Comparison of ENCODE assay signal across 30 cellular contexts in the genomic region with DNA sequence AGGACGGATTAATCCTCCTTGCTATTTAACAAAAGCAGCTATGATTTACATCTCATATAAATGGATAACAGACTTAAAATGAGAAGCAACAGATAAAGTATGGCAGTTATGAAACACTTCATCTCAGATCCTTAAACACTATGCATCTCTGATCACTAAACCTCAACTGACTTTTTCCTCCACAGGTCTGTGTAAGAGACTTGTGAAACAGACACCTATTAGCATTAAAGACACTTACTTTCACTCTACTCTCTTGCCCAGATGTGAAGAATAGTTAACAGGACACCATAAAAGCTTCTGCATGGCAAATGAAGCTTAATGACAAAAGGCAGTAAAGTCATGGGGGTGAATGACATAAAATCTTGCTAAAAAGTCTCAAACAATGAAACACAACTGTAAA.
"Had no signal": no experiment of that assay in that cellular context is flagged by ENCODE, and none has a peak within 500 bp of the region (broad histone marks: within the 10 kb centered on the region; RNA-seq: fewer than 3 reads in every experiment).

No MANE protein-coding gene starts in this region.

- H3K9me3 ChIP-seq: adrenal gland, body of pancreas, gastroesophageal sphincter, pancreas, psoas muscle, sigmoid colon, thoracic aorta, uterus had no signal

- H3K27me3 ChIP-seq: adrenal gland, body of pancreas, dorsolateral prefrontal cortex, gastroesophageal sphincter, hepatocyte, pancreas, sigmoid colon, uterus had no signal

- H3K4me1 ChIP-seq: adrenal gland, pancreas, psoas muscle, uterus had no signal

- DNase-seq: activated B cell treated with CpG ODN at 0.5 μM for 24 hours; activated CD4-positive, alpha-beta T cell treated with anti-CD3 and anti-CD28 coated beads for 36 hours; activated CD4-positive, alpha-beta T cell treated with anti-CD3 and anti-CD28 coated beads, Interleukin-2, amount 50 U/mL, for 48 hours; activated CD8-positive, alpha-beta memory T cell treated with anti-CD3 and anti-CD28 coated beads for 24 hours; activated effector memory CD4-positive, alpha-beta T cell treated with anti-CD3 and anti-CD28 coated beads, Interleukin-2, amount 50 U/mL, for 16 hours; activated naive CD4-positive, alpha-beta T cell treated with anti-CD3 and anti-CD28 coated beads for 36 hours; activated naive CD8-positive, alpha-beta T cell treated with anti-CD3 and anti-CD28 coated beads for 36 hours; activated T-cell treated with anti-CD3 and anti-CD28 coated beads, Interleukin-2, amount 50 U/mL, for 1 hour; adrenal gland; aorta; body of pancreas; dorsolateral prefrontal cortex; effector memory CD4-positive, alpha-beta T cell; erythroblast; left colon; midbrain; naive thymus-derived CD4-positive, alpha-beta T cell; pancreas; psoas muscle; sigmoid colon; small intestine; stimulated activated CD4-positive, alpha-beta T cell treated with anti-CD3 and anti-CD28 coated beads, Interleukin-4, amount 100 ng/mL, for 24 hours; T1000; uterus had no signal

- H2AFZ ChIP-seq: hepatocyte had no signal

- H3K4me2 ChIP-seq: hepatocyte had no signal

- ATAC-seq: activated CD4-positive, alpha-beta T cell treated with anti-CD3 and anti-CD28 coated beads for 36 hours; body of pancreas; gastroesophageal sphincter; left colon; naive thymus-derived CD4-positive, alpha-beta T cell; pancreas; psoas muscle; stimulated activated effector memory CD8-positive, alpha-beta T cell treated with anti-CD3 and anti-CD28 coated beads, Interleukin-12 subunit alpha, Interleukin-12 subunit beta, amount 100 ng/mL, for 72 hours had no signal

- H3K36me3 ChIP-seq: adrenal gland, pancreas, thoracic aorta, uterus had no signal

- H3K4me3 ChIP-seq: adrenal gland, body of pancreas, coronary artery, dorsolateral prefrontal cortex, gastroesophageal sphincter, hepatocyte, pancreas, psoas muscle, sigmoid colon, thoracic aorta, uterus had no signal

- FAIRE-seq: keratinocyte, pancreas, small intestine had no signal

- H3K27ac ChIP-seq: adrenal gland, body of pancreas, coronary artery, dorsolateral prefrontal cortex, gastroesophageal sphincter, hepatocyte, pancreas, psoas muscle, sigmoid colon, thoracic aorta, uterus had no signal
